In genomic region chr7:93178213-93178612, GRCh38 we compare ENCODE assay signal across 10 cellular contexts. TPM values are rescaled to one million over a fixed set of nuclear protein-coding genes. Genes with fewer than 3 reads are reported as not detected.
A peak's percentile ranks its signal among the peaks of the same experiment; 100 is the strongest.
DNase-seq lines count a peak whose midpoint lies in the region; ATAC-seq and TF ChIP-seq lines count a peak whose summit lies in the region.
"Had no signal": no experiment of that assay in that cellular context is flagged by ENCODE, and none has a peak within 500 bp of the region (broad histone marks: within the 10 kb centered on the region; RNA-seq: fewer than 3 reads in every experiment).

No MANE protein-coding gene starts in this region.

- no peaks in the 10 kb centered on the region for H3K36me3 Mint-ChIP-seq in T-cell
- H3K36me3 Mint-ChIP-seq in activated CD4-positive, alpha-beta T cell treated with anti-CD3 and anti-CD28 coated beads, Interleukin-2, amount 10 ng/mL, durations not matched to agents 24 days and 14 days (ENCODE audit: low read depth), result no peaks in the 10 kb centered on the region
- H3K36me3 Mint-ChIP-seq: natural killer cell treated with Interleukin-12 subunit alpha and Interleukin-12 subunit beta and Interleukin-15 and Interleukin-18, amount 100 ng/mL, for 72 hours had no signal

- CTCF ChIA-PET in PC-9 (lab: Charles Lee), result interaction anchor here (0.8 kb wide), 1 partner anchor 302 kb away, joined by 3 read pairs; no protein-coding TSS in a partner anchor
- CTCF ChIA-PET in T-cell (lab: Charles Lee), result interaction anchor here in 1 of 2 donors (0.6 to 0.7 kb wide), 2 partner anchors 909 to 973 kb away, joined by 3 to 5 read pairs; no protein-coding TSS in a partner anchor

- no peak overlapping the region for H3K27ac Mint-ChIP-seq in T-cell
- H3K27ac Mint-ChIP-seq in activated CD4-positive, alpha-beta T cell treated with anti-CD3 and anti-CD28 coated beads, Interleukin-2, amount 10 ng/mL, durations not matched to agents 24 days and 14 days, result no peak overlapping the region
- H3K27ac Mint-ChIP-seq: natural killer cell treated with Interleukin-12 subunit alpha and Interleukin-12 subunit beta and Interleukin-15 and Interleukin-18, amount 100 ng/mL, for 72 hours had no signal

- H3K27me3 ChIP-seq in BE2C (no peaks in the 10 kb centered on the region; the same call in 1 of the 2 replicates), PC-9 (ENCODE audit: insufficient read depth, low read depth) (no peaks in the 10 kb centered on the region)
- no peaks in the 10 kb centered on the region for H3K27me3 ChIP-seq in effector memory CD4-positive, alpha-beta T cell (replicated peaks; ENCODE audit: control insufficient read depth, insufficient read depth, low read length, poor library complexity, severe bottlenecking)

- H3F3A ChIP-seq in PC-9 (ENCODE audit: insufficient read depth, low read depth), result no peaks in the 10 kb centered on the region

- in situ Hi-C loops in KBM-7 (cut with MboI; ENCODE audit: low pct_unique_long_range_greater_than_20kb, low sequenced_read_pairs), result no loop called here

- H4K20me1 ChIP-seq in PC-9 (ENCODE audit: insufficient read depth), result no peaks in the 10 kb centered on the region; the same call in 1 of the 2 replicates

- peaks cover 0 to 2% (median 0%) of the 10 kb centered on the region in 3 donors for H3K9me3 Mint-ChIP-seq in T-cell
- peaks cover 6% of the 10 kb centered on the region for H3K9me3 Mint-ChIP-seq in activated CD4-positive, alpha-beta T cell treated with anti-CD3 and anti-CD28 coated beads, Interleukin-2, amount 10 ng/mL, durations not matched to agents 24 days and 14 days
- H3K9me3 Mint-ChIP-seq: natural killer cell treated with Interleukin-12 subunit alpha and Interleukin-12 subunit beta and Interleukin-15 and Interleukin-18, amount 100 ng/mL, for 72 hours had no signal

- TF ChIP-seq CTCF in BE2C (IDR thresholded peaks at IDR 0.05; ENCODE audit: low read depth, low read length), result peak; percentile 6; the same call in 1 of the 2 replicates
- TF ChIP-seq CTCF in PC-9 (conservative IDR thresholded peaks at IDR 0.05), result peak; percentile 52

- intact Hi-C loops in PC-9 (cut with micrococcal nuclease; ENCODE audit: unreplicated experiment), result no loop called here
- intact Hi-C loops in activated CD4-positive, alpha-beta T cell treated with anti-CD3 and anti-CD28 coated beads, Interleukin-2, amount 10 ng/mL, durations not matched to agents 24 days and 14 days (cut with micrococcal nuclease), result no loop called here

- H3K4me3 ChIP-seq in BE2C (ENCODE audit: low read depth, low read length) (no peak overlapping the region), PC-9 (no peak overlapping the region)
- H3K4me3 ChIP-seq in effector memory CD4-positive, alpha-beta T cell (ENCODE audit: insufficient read depth, low read depth, low read length, poor library complexity, severe bottlenecking), result no peak overlapping the region
- H3K4me3 ChIP-seq: HAP-1 had no signal

- H3K9me3 ChIP-seq in BE2C, result no peaks in the 10 kb centered on the region
- no peaks in the 10 kb centered on the region for H3K9me3 ChIP-seq in PC-9 (ENCODE audit: insufficient read depth, low read depth)
- H3K9me3 ChIP-seq in effector memory CD4-positive, alpha-beta T cell (ENCODE audit: control insufficient read depth, low read length), result no peaks in the 10 kb centered on the region
- H3K9me3 ChIP-seq: HAP-1 had no signal

- no peaks in the 10 kb centered on the region for H3K79me2 ChIP-seq in PC-9 (ENCODE audit: low read depth)

- H3K9me2 ChIP-seq in PC-9 (ENCODE audit: insufficient read depth), result no peaks in the 10 kb centered on the region; the same call in 1 of the 2 replicates

- H3K27me3 Mint-ChIP-seq in T-cell, result peaks cover 10 to 28% of the 10 kb centered on the region in 2 donors
- peaks cover 49% of the 10 kb centered on the region for H3K27me3 Mint-ChIP-seq in activated CD4-positive, alpha-beta T cell treated with anti-CD3 and anti-CD28 coated beads, Interleukin-2, amount 10 ng/mL, durations not matched to agents 24 days and 14 days

- POLR2A ChIA-PET in PC-9 (lab: Charles Lee; ENCODE audit: unreplicated experiment), result no interaction called here
- POLR2A ChIA-PET in T-cell (lab: Charles Lee), result no interaction called here

- BruUV-seq in PC-9 (replicated peaks; lab: Mats Ljungman, UMichigan), result no TSS peak

- no peak for DNase-seq in BE2C
- DNase-seq in KBM-7, result peak; percentile 15
- no peak for DNase-seq in PC-9
- peak; percentile 16 for DNase-seq in globus pallidus (ENCODE audit: low spot score)
- no peak for DNase-seq in T-cell
- no peak for DNase-seq in effector memory CD4-positive, alpha-beta T cell
- no peak for DNase-seq in substantia nigra (lab: John Stamatoyannopoulos, UW)
- no peak for DNase-seq in activated CD4-positive, alpha-beta T cell treated with anti-CD3 and anti-CD28 coated beads, Interleukin-2, amount 10 ng/mL, durations not matched to agents 24 days and 14 days

- H3K4me1 Mint-ChIP-seq in T-cell, result no peaks in the 10 kb centered on the region
- no peaks in the 10 kb centered on the region for H3K4me1 Mint-ChIP-seq in activated CD4-positive, alpha-beta T cell treated with anti-CD3 and anti-CD28 coated beads, Interleukin-2, amount 10 ng/mL, durations not matched to agents 24 days and 14 days

- H3K27ac ChIP-seq in PC-9 (no peak overlapping the region), substantia nigra (ENCODE audit: low read depth, low read length, poor library complexity, severe bottlenecking) (no peak overlapping the region)
- no peak overlapping the region for H3K27ac ChIP-seq in effector memory CD4-positive, alpha-beta T cell (ENCODE audit: insufficient read depth, low read length, poor library complexity, severe bottlenecking)

- H3K4me1 ChIP-seq in BE2C (no peaks in the 10 kb centered on the region), PC-9 (replicated peaks; ENCODE audit: insufficient read depth) (no peaks in the 10 kb centered on the region)
- H3K4me1 ChIP-seq in effector memory CD4-positive, alpha-beta T cell (ENCODE audit: control insufficient read depth, insufficient read depth, low read length, poor library complexity, severe bottlenecking), result no peaks in the 10 kb centered on the region
- H3K4me1 ChIP-seq: HAP-1 had no signal

- no peak overlapping the region for H3K4me2 ChIP-seq in PC-9

- no peak overlapping the region for H3K4me3 Mint-ChIP-seq in T-cell
- no peak overlapping the region for H3K4me3 Mint-ChIP-seq in activated CD4-positive, alpha-beta T cell treated with anti-CD3 and anti-CD28 coated beads, Interleukin-2, amount 10 ng/mL, durations not matched to agents 24 days and 14 days
- H3K4me3 Mint-ChIP-seq: natural killer cell treated with Interleukin-12 subunit alpha and Interleukin-12 subunit beta and Interleukin-15 and Interleukin-18, amount 100 ng/mL, for 72 hours had no signal

- H3K36me3 ChIP-seq in BE2C (no peaks in the 10 kb centered on the region), PC-9 (ENCODE audit: low read depth) (no peaks in the 10 kb centered on the region)
- no peaks in the 10 kb centered on the region for H3K36me3 ChIP-seq in effector memory CD4-positive, alpha-beta T cell (ENCODE audit: control insufficient read depth, insufficient read depth, low read length)
- H3K36me3 ChIP-seq: HAP-1 had no signal

- H2AFZ ChIP-seq in PC-9, result no peak overlapping the region

- no peak for ATAC-seq in T-cell (replicated peaks in 1 of 4)

RNA-seq across cellular contexts. Expression of gene SAMD9L, which starts 30.0 kb away (rescaled TPM):
- not detected for polyA plus RNA-seq in BE2C (2012; ENCODE audit: insufficient read depth, insufficient read length, low read depth)
- total RNA-seq in PC-9 (2021) (3.6 and 4.1 TPM in 2 replicates), T-cell (10 to 100 TPM; 24.7 to 45.5 (median 32.8) TPM)
- total RNA-seq in activated CD4-positive, alpha-beta T cell treated with anti-CD3 and anti-CD28 coated beads, Interleukin-2, amount 10 ng/mL, durations not matched to agents 24 days and 14 days, result 15.8 and 16.4 TPM in 2 replicates

RNA-seq across cellular contexts. Expression of gene HEPACAM2, which starts 48.1 kb away (rescaled TPM):
- 0.46 TPM for polyA plus RNA-seq in BE2C (2012; ENCODE audit: insufficient read depth, insufficient read length, low read depth)
- not detected in 2 replicates for total RNA-seq in PC-9 (2021)
- under 1 TPM in 1 of 5 donors, not detected in 4; 0.13 TPM for total RNA-seq in T-cell
- total RNA-seq in activated CD4-positive, alpha-beta T cell treated with anti-CD3 and anti-CD28 coated beads, Interleukin-2, amount 10 ng/mL, durations not matched to agents 24 days and 14 days, result not detected in 2 replicates
- total RNA-seq: natural killer cell treated with Interleukin-12 subunit alpha and Interleukin-12 subunit beta and Interleukin-15 and Interleukin-18, amount 100 ng/mL, for 72 hours had no signal

RNA-seq across cellular contexts. Expression of gene VPS50, which starts 54.0 kb away (rescaled TPM):
- polyA plus RNA-seq in BE2C (2012; ENCODE audit: insufficient read depth, insufficient read length, low read depth), result 4.4 TPM
- total RNA-seq in PC-9 (2021) (20.3 and 32.2 TPM in 2 replicates), T-cell (10 to 100 TPM; 27.8 to 35.4 (median 31.1) TPM)
- 14.7 and 17.1 TPM in 2 replicates for total RNA-seq in activated CD4-positive, alpha-beta T cell treated with anti-CD3 and anti-CD28 coated beads, Interleukin-2, amount 10 ng/mL, durations not matched to agents 24 days and 14 days

Comparison
In these comparisons a context has a peak if more than half of its experiments do, and no peak if none do; other contexts are left out.
1. DNase-seq: peak in KBM-7 (single experiment) and globus pallidus (single experiment); none in BE2C (single experiment), PC-9 (0 of 2), T-cell (0 of 34), effector memory CD4-positive, alpha-beta T cell (0 of 3), substantia nigra (0 of 49) and activated CD4-positive, alpha-beta T cell treated with anti-CD3 and anti-CD28 coated beads, Interleukin-2, amount 10 ng/mL, durations not matched to agents 24 days and 14 days (single experiment).